1 cellular context compared by ENCODE assay signal in genomic region chr6:84601366-84601765, GRCh38.
TF ChIP-seq lines count a peak whose summit lies in the region.

No MANE protein-coding gene starts in this region.

TF ChIP-seq in H1, 55 proteins besides CTCF, POLR2A, EP300 and RAD21 (continued from another document):
- TF ChIP-seq ATF2 (IDR thresholded peaks at IDR 0.05; ENCODE audit: low read length) (no peak), KDM5A (IDR thresholded peaks at IDR 0.05; ENCODE audit: low read length) (no peak), USF2 (IDR thresholded peaks at IDR 0.05; ENCODE audit: low read length) (no peak), PHF8 (conservative IDR thresholded peaks at IDR 0.05; ENCODE audit: low read depth, low read length) (no peak), BRCA1 (IDR thresholded peaks at IDR 0.05; ENCODE audit: low read depth, low read length) (no peak), SIRT6 (IDR thresholded peaks at IDR 0.05; ENCODE audit: low read length) (no peak), BCL11A (IDR thresholded peaks at IDR 0.05; ENCODE audit: low read depth in 2 of 2, low read length in 2 of 2) (no peak), TAF1 (IDR thresholded peaks at IDR 0.05; ENCODE audit: low read depth, low read length) (no peak)
